ENCODE assay signal across 18 cellular contexts in the genomic region with DNA sequence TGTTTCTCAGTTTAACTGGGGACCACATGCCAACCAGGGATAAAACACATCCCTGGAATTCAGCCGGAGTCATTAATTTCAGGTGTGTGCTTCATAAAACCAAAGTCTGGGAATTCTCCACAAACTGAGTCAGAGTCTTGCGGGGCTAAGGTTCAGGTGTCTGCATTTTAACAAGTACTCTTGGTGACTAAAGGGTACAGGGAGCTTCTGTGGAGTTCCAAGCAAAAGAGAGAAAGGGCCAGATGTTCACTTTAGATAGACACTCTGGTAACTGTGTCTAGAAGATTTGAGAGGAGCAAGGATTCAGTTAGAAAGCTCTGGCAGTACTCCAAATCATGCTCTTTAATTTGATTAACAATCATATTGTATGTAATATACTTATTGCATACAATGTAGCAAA. TPM values are rescaled to one million over a fixed set of nuclear protein-coding genes. Genes with fewer than 3 reads are reported as not detected.
A peak's percentile ranks its signal among the peaks of the same experiment; 100 is the strongest.
DNase-seq lines count a peak whose midpoint lies in the region; ATAC-seq, FAIRE-seq and TF ChIP-seq lines count a peak whose summit lies in the region.
"Had no signal": no experiment of that assay in that cellular context is flagged by ENCODE, and none has a peak within 500 bp of the region (broad histone marks: within the 10 kb centered on the region; RNA-seq: fewer than 3 reads in every experiment).

No MANE protein-coding gene starts in this region.

- H3K9me3 Mint-ChIP-seq in neural crest cell = no peaks in the 10 kb centered on the region
- H3K9me3 Mint-ChIP-seq: activated naive CD4-positive, alpha-beta T cell treated with anti-CD3 and anti-CD28 coated beads for 36 hours; dendritic cell treated with granulocyte-macrophage colony-stimulating factor and Interleukin-4, amounts not matched to agents 40 ng/mL and 50 ng/mL, for 4 days; T-cell had no signal

- DNase-seq in H54 (ENCODE audit: insufficient read length, low spot score) = no peak
- DNase-seq in NCI-H82 treated with DMSO at 0.1 percent for 48 hours (lab: John Stamatoyannopoulos, UW; ENCODE audit: unreplicated experiment) = peak; percentile 2
- peak; percentile 19 for DNase-seq in bronchial epithelial cell (ENCODE audit: low read depth)
- DNase-seq in neural crest cell (ENCODE audit: low read depth, low spot score) = no peak
- DNase-seq in D721Med (ENCODE audit: insufficient read length, low spot score) = no peak
- DNase-seq in T-helper 17 cell = no peak
- no peak for DNase-seq in NCI-H1105 (lab: John Stamatoyannopoulos, UW)
- DNase-seq: activated CD4-positive, CD25-positive, alpha-beta regulatory T cell treated with anti-CD3 and anti-CD28 coated beads, Interleukin-2, amount 50 U/mL, for 72 hours; activated naive CD4-positive, alpha-beta T cell treated with anti-CD3 and anti-CD28 coated beads for 36 hours; esophagus squamous epithelium; head of caudate nucleus; NCI-H2029 treated with DMSO at 0.1 percent for 48 hours; NCI-H526 treated with DMSO at 0.1 percent for 48 hours; T-cell had no signal

- TF ChIP-seq CTCF in bronchial epithelial cell (IDR thresholded peaks at IDR 0.05; ENCODE audit: insufficient read depth, low read length, severe bottlenecking) (no peak), neural crest cell (conservative IDR thresholded peaks at IDR 0.05) (no peak), D721Med (IDR thresholded peaks at IDR 0.05; ENCODE audit: insufficient read depth, missing control alignments) (no peak)

- H3K27me3 Mint-ChIP-seq in neural crest cell (ENCODE audit: low read depth) (no peaks in the 10 kb centered on the region), T-helper 17 cell (no peaks in the 10 kb centered on the region)
- H3K27me3 Mint-ChIP-seq: dendritic cell treated with granulocyte-macrophage colony-stimulating factor and Interleukin-4, amounts not matched to agents 40 ng/mL and 50 ng/mL, for 4 days; T-cell had no signal

- no peaks in the 10 kb centered on the region for H3K36me3 ChIP-seq in bronchial epithelial cell (ENCODE audit: control insufficient read depth, insufficient read depth, low read length)
- H3K36me3 ChIP-seq: esophagus squamous epithelium had no signal

- H3K27ac Mint-ChIP-seq in neural crest cell (ENCODE audit: unreplicated experiment) (peak overlapping the region; percentile 81), T-helper 17 cell (no peak overlapping the region)
- H3K27ac Mint-ChIP-seq: activated naive CD4-positive, alpha-beta T cell treated with anti-CD3 and anti-CD28 coated beads for 36 hours; dendritic cell treated with granulocyte-macrophage colony-stimulating factor and Interleukin-4, amounts not matched to agents 40 ng/mL and 50 ng/mL, for 4 days had no signal

- H3K27me3 ChIP-seq in bronchial epithelial cell (ENCODE audit: control insufficient read depth, insufficient read depth, low read length) = no peaks in the 10 kb centered on the region
- H3K27me3 ChIP-seq: esophagus squamous epithelium had no signal

- ATAC-seq in GM21528 (IDR thresholded peaks at IDR 0.05; ENCODE audit: low FRiP score, unreplicated experiment) (no peak), T-helper 17 cell (no peak)
- ATAC-seq: T-cell had no signal

- no peaks in the 10 kb centered on the region for H3K9me3 ChIP-seq in T-helper 17 cell (ENCODE audit: control insufficient read depth, low read length, poor library complexity, severe bottlenecking)
- H3K9me3 ChIP-seq: esophagus squamous epithelium had no signal

- FAIRE-seq in H54 (lab: Jason Lieb, UNC) = peak; percentile 48
- no peak for FAIRE-seq in bronchial epithelial cell (lab: Jason Lieb, UNC)
- FAIRE-seq in D721Med (lab: Jason Lieb, UNC) = no peak
- FAIRE-seq: astrocyte, H1 had no signal

- H3K4me1 Mint-ChIP-seq in neural crest cell = peaks cover 40% of the 10 kb centered on the region
- peaks cover 38% of the 10 kb centered on the region for H3K4me1 Mint-ChIP-seq in T-helper 17 cell

- no peaks in the 10 kb centered on the region for H3K36me3 Mint-ChIP-seq in neural crest cell (ENCODE audit: low read depth)
- H3K36me3 Mint-ChIP-seq in T-helper 17 cell (ENCODE audit: low read depth) = peaks cover 3% of the 10 kb centered on the region

- no peak for TF ChIP-seq POLR2A in H54 (IDR thresholded peaks at IDR 0.05; ENCODE audit: low read depth, low read length)

- H3K4me3 ChIP-seq in bronchial epithelial cell (ENCODE audit: low read depth, low read length) = no peak overlapping the region
- H3K4me3 ChIP-seq: esophagus squamous epithelium had no signal

- peak overlapping the region; percentile 60 for H3K4me3 Mint-ChIP-seq in neural crest cell
- H3K4me3 Mint-ChIP-seq in T-helper 17 cell = no peak overlapping the region
- H3K4me3 Mint-ChIP-seq: activated naive CD4-positive, alpha-beta T cell treated with anti-CD3 and anti-CD28 coated beads for 36 hours; dendritic cell treated with granulocyte-macrophage colony-stimulating factor and Interleukin-4, amounts not matched to agents 40 ng/mL and 50 ng/mL, for 4 days; T-cell had no signal

RNA-seq across cellular contexts. Expression of a gene that starts 4.0 kb away (rescaled TPM):
- 27.6 and 33.9 TPM in 2 replicates for total RNA-seq in bronchial epithelial cell
- 27.2 and 29.2 TPM in 2 replicates for total RNA-seq in neural crest cell
- total RNA-seq in T-helper 17 cell = 10 to 100 TPM; 10.4 to 12.0 TPM

Comparison
In these comparisons a context has a peak if more than half of its experiments do, and no peak if none do; other contexts are left out.
1. DNase-seq: peak in NCI-H82 treated with DMSO at 0.1 percent for 48 hours (single experiment) and bronchial epithelial cell (single experiment); none in H54 (single experiment), neural crest cell (single experiment), D721Med (single experiment), T-helper 17 cell (0 of 3) and NCI-H1105 (single experiment).